11 cellular contexts compared by ENCODE assay signal in genomic region chr4:102585329-102585728, GRCh38.
DNase-seq lines count a peak whose midpoint lies in the region; ATAC-seq, FAIRE-seq and TF ChIP-seq lines count a peak whose summit lies in the region.
"Had no signal": no experiment of that assay in that cellular context is flagged by ENCODE, and none has a peak within 500 bp of the region (broad histone marks: within the 10 kb centered on the region; RNA-seq: fewer than 3 reads in every experiment).

No MANE protein-coding gene starts in this region.

- H3K9me3 ChIP-seq in right lobe of liver (no peaks in the 10 kb centered on the region), gastrocnemius medialis (no peaks in the 10 kb centered on the region)

- intact Hi-C loops in right lobe of liver (cut with DNase I) = no loop called here
- intact Hi-C loops in gastrocnemius medialis (cut with DNase I; ENCODE audit: low total_unique reads) = no loop called here

- peak overlapping the region; percentile 28 for H3K4me3 Mint-ChIP-seq in activated naive CD8-positive, alpha-beta T cell treated with anti-CD3 and anti-CD28 coated beads, Interleukin-2, amount 50 U/mL, for 24 hours

- peak; percentile 40 for ATAC-seq in GM19372 (IDR thresholded peaks at IDR 0.05; ENCODE audit: low read depth, unreplicated experiment)
- peak; percentile 42 for ATAC-seq in HG03196 (IDR thresholded peaks at IDR 0.05; ENCODE audit: unreplicated experiment)
- ATAC-seq in activated naive CD8-positive, alpha-beta T cell treated with anti-CD3 and anti-CD28 coated beads, Interleukin-2, amount 50 U/mL, for 24 hours = peak; percentile 34
- ATAC-seq in right lobe of liver = no peak
- no peak for ATAC-seq in gastrocnemius medialis

- H3K27ac Mint-ChIP-seq in activated naive CD8-positive, alpha-beta T cell treated with anti-CD3 and anti-CD28 coated beads, Interleukin-2, amount 50 U/mL, for 24 hours = peak overlapping the region; percentile 84

- peaks cover 86% of the 10 kb centered on the region for H3K36me3 Mint-ChIP-seq in activated naive CD8-positive, alpha-beta T cell treated with anti-CD3 and anti-CD28 coated beads, Interleukin-2, amount 50 U/mL, for 24 hours (ENCODE audit: low read depth)

- TF ChIP-seq CTCF in right lobe of liver (IDR thresholded peaks at IDR 0.05) (no peak), gastrocnemius medialis (IDR thresholded peaks at IDR 0.05 in 4 of 5, conservative IDR thresholded peaks at IDR 0.05 in 1 of 5) (no peak)

- H3K36me3 ChIP-seq in right lobe of liver (peaks cover 0 to 58% (median 19%) of the 10 kb centered on the region in 4 donors), gastrocnemius medialis (peaks cover 0 to 68% of the 10 kb centered on the region in 2 donors)

- FAIRE-seq in GM12892 (lab: Jason Lieb, UNC) = peak; percentile 33

- no peaks in the 10 kb centered on the region for H3K27me3 Mint-ChIP-seq in activated naive CD8-positive, alpha-beta T cell treated with anti-CD3 and anti-CD28 coated beads, Interleukin-2, amount 50 U/mL, for 24 hours

- DNase-seq in GM12892 (ENCODE audit: insufficient read length) (no peak), A172 (ENCODE audit: low spot score) (no peak), UCSD-AML1 (lab: John Stamatoyannopoulos, UW; ENCODE audit: unreplicated experiment) (no peak), right lobe of liver (no peak), gastrocnemius medialis (no peak)
- no peak for DNase-seq in activated naive CD8-positive, alpha-beta T cell treated with anti-CD3 and anti-CD28 coated beads, Interleukin-2, amount 50 U/mL, for 24 hours
- DNase-seq: activated CD8-positive, alpha-beta memory T cell treated with anti-CD3 and anti-CD28 coated beads, Interleukin-2, amount 50 U/mL, for 4 hours; KG1; NCI-H2029 had no signal

- no peak for TF ChIP-seq POLR2A in GM12892 (IDR thresholded peaks at IDR 0.05; ENCODE audit: low read depth, low read length)
- no peak for TF ChIP-seq POLR2A in right lobe of liver (IDR thresholded peaks at IDR 0.05)
- TF ChIP-seq POLR2A in gastrocnemius medialis (IDR thresholded peaks at IDR 0.05) = no peak

- H3K27me3 ChIP-seq in right lobe of liver (no peaks in the 10 kb centered on the region), gastrocnemius medialis (no peaks in the 10 kb centered on the region)

- peaks cover 77% of the 10 kb centered on the region for H3K4me1 Mint-ChIP-seq in activated naive CD8-positive, alpha-beta T cell treated with anti-CD3 and anti-CD28 coated beads, Interleukin-2, amount 50 U/mL, for 24 hours

- no peaks in the 10 kb centered on the region for H3K9me3 Mint-ChIP-seq in activated naive CD8-positive, alpha-beta T cell treated with anti-CD3 and anti-CD28 coated beads, Interleukin-2, amount 50 U/mL, for 24 hours

- in situ Hi-C loops in gastrocnemius medialis (cut with MboI; ENCODE audit: low sequenced_read_pairs in 4 of 4) = no loop called here

- H3K4me3 ChIP-seq in right lobe of liver = no peak overlapping the region
- H3K4me3 ChIP-seq in gastrocnemius medialis = no peak overlapping the region

- no peak overlapping the region for H3K27ac ChIP-seq in right lobe of liver
- H3K27ac ChIP-seq in gastrocnemius medialis = no peak overlapping the region

- 87% methylated on average over 2 of the region's 2 CpGs for WGBS in right lobe of liver (ENCODE audit: insufficient coverage, low coverage, low lambda C conversion rate, missing lambda C conversion rate)

- H3K4me1 ChIP-seq in right lobe of liver (peaks cover 0 to 3% (median 0%) of the 10 kb centered on the region in 4 donors), gastrocnemius medialis (no peaks in the 10 kb centered on the region)

Comparison
In these comparisons a context has a peak if more than half of its experiments do, and no peak if none do; other contexts are left out.
1. ATAC-seq: peak in GM19372 (single experiment), HG03196 (single experiment) and activated naive CD8-positive, alpha-beta T cell treated with anti-CD3 and anti-CD28 coated beads, Interleukin-2, amount 50 U/mL, for 24 hours (single experiment); none in right lobe of liver (0 of 4) and gastrocnemius medialis (0 of 2).